8 cellular contexts compared by ENCODE assay signal in the genomic region with DNA sequence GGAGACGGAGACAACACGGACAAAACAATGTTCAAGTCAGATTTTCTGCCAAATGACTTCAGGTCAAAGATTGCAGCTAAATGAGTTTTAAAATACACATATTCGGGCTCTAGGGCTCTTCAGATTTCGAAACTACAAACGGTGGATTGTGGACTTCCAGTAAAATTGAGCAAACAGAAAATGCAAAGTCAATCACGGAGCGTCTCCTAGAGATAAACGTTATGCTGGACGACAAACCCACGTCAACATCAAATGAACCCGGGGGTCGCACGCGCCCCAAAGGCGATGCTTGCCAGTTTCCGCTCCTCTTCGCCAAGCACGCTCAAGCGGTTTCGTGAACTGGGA. TPM values are rescaled to one million over a fixed set of nuclear protein-coding genes. Genes with fewer than 3 reads are reported as not detected.
DNase-seq lines count a peak whose midpoint lies in the region; ATAC-seq and TF ChIP-seq lines count a peak whose summit lies in the region.

No MANE protein-coding gene starts in this region.

- peak in 1 of 2 donors; percentile 20 for ATAC-seq in upper lobe of left lung (ENCODE audit: low FRiP score in 2 of 2)

- H3K27me3 ChIP-seq in KMS-11 (ENCODE audit: insufficient read depth, low read depth) (no peaks in the 10 kb centered on the region), upper lobe of left lung (no peaks in the 10 kb centered on the region)

- peaks cover 26% of the 10 kb centered on the region for H3K4me1 Mint-ChIP-seq in MCF 10A (ENCODE audit: insufficient read depth, unreplicated experiment)

- H3K36me3 Mint-ChIP-seq in MCF 10A (ENCODE audit: insufficient read depth, unreplicated experiment): peaks cover 15% of the 10 kb centered on the region

- TF ChIP-seq POLR2A in lower leg skin (IDR thresholded peaks at IDR 0.05): no peak
- TF ChIP-seq POLR2A in upper lobe of left lung (IDR thresholded peaks at IDR 0.05): no peak

- peak overlapping the region; percentile 48; the same call in 1 of the 2 replicates for H3K4me2 ChIP-seq in KMS-11

- H3K27ac ChIP-seq in KMS-11 (peak overlapping the region; percentile 77), upper lobe of left lung (peak overlapping the region; percentile 95 to 98 (median 96))

- H3K27me3 Mint-ChIP-seq in MCF 10A (ENCODE audit: insufficient read depth, unreplicated experiment): no peaks in the 10 kb centered on the region

- BruUV-seq in MCF 10A (replicated peaks; lab: Mats Ljungman, UMichigan): TSS peak; percentile 31

- TF ChIP-seq EP300 in upper lobe of left lung (IDR thresholded peaks at IDR 0.05): no peak

- TF ChIP-seq CTCF in GM12865 (IDR thresholded peaks at IDR 0.05; ENCODE audit: insufficient read depth, low read depth, low read length, missing control alignments): no peak
- no peak for TF ChIP-seq CTCF in KMS-11 (conservative IDR thresholded peaks at IDR 0.05; ENCODE audit: low read depth, low read length)
- no peak for TF ChIP-seq CTCF in MCF 10A (IDR thresholded peaks at IDR 0.05; ENCODE audit: unreplicated experiment)
- TF ChIP-seq CTCF in lower leg skin (IDR thresholded peaks at IDR 0.05): no peak
- no peak for TF ChIP-seq CTCF in upper lobe of left lung (IDR thresholded peaks at IDR 0.05)

- peaks cover 27% of the 10 kb centered on the region; the same call in 1 of the 2 replicates for H3K79me2 ChIP-seq in KMS-11 (ENCODE audit: insufficient read depth, low read depth)

- peak overlapping the region; percentile 79; the same call in 1 of the 2 replicates for H2AFZ ChIP-seq in KMS-11 (ENCODE audit: low read depth)

- H4K20me1 ChIP-seq in KMS-11 (ENCODE audit: insufficient read depth): no peaks in the 10 kb centered on the region

- H3K9ac ChIP-seq in KMS-11: peak overlapping the region; percentile 96

- H3K9me3 ChIP-seq in upper lobe of left lung: no peaks in the 10 kb centered on the region

- H3K27ac Mint-ChIP-seq in MCF 10A (ENCODE audit: low read depth, unreplicated experiment): peak overlapping the region; percentile 88

- H3K4me3 Mint-ChIP-seq in MCF 10A (ENCODE audit: unreplicated experiment): peak overlapping the region; percentile 95

- DNase-seq in GM12865 (ENCODE audit: low read depth): no peak
- peak; percentile 29 for DNase-seq in MCF 10A (ENCODE audit: unreplicated experiment)
- no peak for DNase-seq in lower leg skin (ENCODE audit: low spot score in 2 of 2)
- peak in 1 of 2 donors; percentile 21 for DNase-seq in upper lobe of left lung
- DNase-seq in activated effector memory CD4-positive, alpha-beta T cell treated with anti-CD3 and anti-CD28 coated beads, Interleukin-2, amount 50 U/mL, for 16 hours: no peak
- no peak for DNase-seq in effector CD4-positive, alpha-beta T cell
- DNase-seq in activated CD4-positive, alpha-beta T cell treated with anti-CD3 and anti-CD28 coated beads for 48 hours: no peak

- peaks cover 7% of the 10 kb centered on the region for H3K4me1 ChIP-seq in KMS-11 (ENCODE audit: low read depth, poor library complexity, severe bottlenecking)
- H3K4me1 ChIP-seq in upper lobe of left lung: peaks cover 19 to 37% (median 22%) of the 10 kb centered on the region in 4 donors

- H3K4me3 ChIP-seq in GM12865 (ENCODE audit: low read depth, low read length): peak overlapping the region; percentile 99
- H3K4me3 ChIP-seq in KMS-11 (IDR thresholded peaks at IDR 0.05; ENCODE audit: insufficient read depth, low read depth, low read length): peak overlapping the region; percentile 52
- peak overlapping the region; percentile 91 for H3K4me3 ChIP-seq in lower leg skin (ENCODE audit: low read depth, poor library complexity, severe bottlenecking)
- peak overlapping the region; percentile 67 to 98 (median 90) for H3K4me3 ChIP-seq in upper lobe of left lung

- no peaks in the 10 kb centered on the region for H3K9me3 Mint-ChIP-seq in MCF 10A (ENCODE audit: unreplicated experiment)

- H3K36me3 ChIP-seq in KMS-11 (ENCODE audit: insufficient read depth) (no peaks in the 10 kb centered on the region), upper lobe of left lung (peaks cover 0 to 16% (median 0%) of the 10 kb centered on the region in 4 donors)

- CTCF ChIA-PET in MCF 10A (lab: Yijun Ruan, JAX): interaction anchor here (0.7 to 3.1 kb wide), 9 partner anchors 11 to 224 kb away, joined by 3 to 20 read pairs (median 4); partner anchors contain the start of gene ZNF2

- POLR2A ChIA-PET in MCF 10A (lab: Yijun Ruan, JAX): interaction anchor here (0.8 to 5.3 kb wide), 9 partner anchors 9 to 282 kb away, joined by 3 to 42 read pairs (median 5); partner anchors contain the start of genes ZNF2 and ZNF892

- intact Hi-C loops in MCF 10A (cut with micrococcal nuclease): loop anchor here (2.0 to 5.0 kb wide), 2 partner anchors 44 to 86 kb away; partner anchors contain the start of genes ZNF2 and ZNF892
- intact Hi-C loops in lower leg skin (cut with DNase I; ENCODE audit: low total_unique reads): no loop called here

- WGBS in lower leg skin, 2 donors: 0% methylated on average over 20 of the region's 20 CpGs
- WGBS in upper lobe of left lung, 2 donors: 0 to 2% methylated on average over 20 of the region's 20 CpGs

RNA-seq across cellular contexts. Expression of gene MRPS5, which starts 0.5 kb away (rescaled TPM):
- 61.0 and 74.2 TPM in 2 replicates for total RNA-seq in MCF 10A (2022)
- 10 to 100 TPM; 24.0 to 33.6 (median 29.4) TPM for total RNA-seq in lower leg skin
- 10 to 100 TPM; 37.5 to 77.5 (median 47.9) TPM for total RNA-seq in upper lobe of left lung

RNA-seq across cellular contexts. Expression of gene ZNF514, which starts 38.5 kb away (rescaled TPM):
- total RNA-seq in MCF 10A (2022) (6.3 and 9.6 TPM in 2 replicates), lower leg skin (10 to 100 TPM in 3 of 4 donors, 1 to 10 TPM in 1; 6.2 to 20.5 (median 14.2) TPM), upper lobe of left lung (10 to 100 TPM; 12.5 to 49.2 (median 15.9) TPM)

RNA-seq across cellular contexts. Expression of gene ZNF2, which starts 44.5 kb away (rescaled TPM):
- total RNA-seq in MCF 10A (2022) (4.1 and 4.4 TPM in 2 replicates), lower leg skin (1 to 10 TPM; 1.9 to 6.3 (median 3.1) TPM), upper lobe of left lung (10 to 100 TPM in 1 of 6 donors, 1 to 10 TPM in 4, not detected in 1; 4.1 to 12.6 (median 4.5) TPM)
